ENCODE assay signal across 14 cellular contexts in genomic region chr1:118973536-118974160, GRCh38. TPM values are rescaled to one million over a fixed set of nuclear protein-coding genes. Genes with fewer than 3 reads are reported as not detected.
DNase-seq lines count a peak whose midpoint lies in the region; ATAC-seq lines count a peak whose summit lies in the region.
"Had no signal": no experiment of that assay in that cellular context is flagged by ENCODE, and none has a peak within 500 bp of the region (broad histone marks: within the 10 kb centered on the region; RNA-seq: fewer than 3 reads in every experiment).

No MANE protein-coding gene starts in this region.

- DNase-seq in EL, result peak; percentile 47
- DNase-seq in NCI-H82 treated with DMSO at 0.1 percent for 48 hours (lab: John Stamatoyannopoulos, UW; ENCODE audit: unreplicated experiment), result peak; percentile 31
- peak; percentile 70 for DNase-seq in fibroblast of the conjunctiva (ENCODE audit: low read depth)
- no peak for DNase-seq in NOMO-1 treated with DMSO at 0.1 percent for 48 hours (lab: John Stamatoyannopoulos, UW; ENCODE audit: unreplicated experiment)
- DNase-seq: CD8-positive, alpha-beta T cell; H9; IMR-90; NCI-H1436 treated with DMSO at 0.1 percent for 48 hours; NCI-H2081; NCI-H524 treated with DMSO at 0.1 percent for 48 hours; NK-92 treated with Interleukin-12 subunit alpha and Interleukin-12 subunit beta, amount 100 ng/mL, for 24 hours had no signal

- ATAC-seq in GM19397 (IDR thresholded peaks at IDR 0.05; ENCODE audit: unreplicated experiment) (no peak), GM18498 (IDR thresholded peaks at IDR 0.05; ENCODE audit: unreplicated experiment) (no peak)
- ATAC-seq: CD8-positive, alpha-beta T cell had no signal

- H3K9ac ChIP-seq in skeletal muscle satellite cell (ENCODE audit: low read depth, low read length), result no peak overlapping the region

- H3K27me3 ChIP-seq in skeletal muscle satellite cell (ENCODE audit: control insufficient read depth, insufficient read depth, low read length), result no peaks in the 10 kb centered on the region

- H3K4me1 ChIP-seq in skeletal muscle satellite cell (ENCODE audit: control insufficient read depth, insufficient read depth, low read length), result peaks cover 10% of the 10 kb centered on the region

- H3K4me2 ChIP-seq in skeletal muscle satellite cell (ENCODE audit: low read length), result peak overlapping the region; percentile 14

- H3K9me3 ChIP-seq in skeletal muscle satellite cell (replicated peaks; ENCODE audit: low read length), result no peaks in the 10 kb centered on the region

- no peaks in the 10 kb centered on the region for H3K36me3 ChIP-seq in skeletal muscle satellite cell (ENCODE audit: insufficient read depth, low read length)

- H3K4me3 ChIP-seq in skeletal muscle satellite cell (ENCODE audit: low read length), result no peak overlapping the region

RNA-seq across cellular contexts. Expression of gene TBX15, which starts 14.5 kb away (rescaled TPM):
- total RNA-seq in skeletal muscle satellite cell (2012; rRNA removed), result 17.9 and 22.6 TPM in 2 replicates
- total RNA-seq: IMR-90 had no signal
